8 cellular contexts compared by ENCODE assay signal in the genomic region with DNA sequence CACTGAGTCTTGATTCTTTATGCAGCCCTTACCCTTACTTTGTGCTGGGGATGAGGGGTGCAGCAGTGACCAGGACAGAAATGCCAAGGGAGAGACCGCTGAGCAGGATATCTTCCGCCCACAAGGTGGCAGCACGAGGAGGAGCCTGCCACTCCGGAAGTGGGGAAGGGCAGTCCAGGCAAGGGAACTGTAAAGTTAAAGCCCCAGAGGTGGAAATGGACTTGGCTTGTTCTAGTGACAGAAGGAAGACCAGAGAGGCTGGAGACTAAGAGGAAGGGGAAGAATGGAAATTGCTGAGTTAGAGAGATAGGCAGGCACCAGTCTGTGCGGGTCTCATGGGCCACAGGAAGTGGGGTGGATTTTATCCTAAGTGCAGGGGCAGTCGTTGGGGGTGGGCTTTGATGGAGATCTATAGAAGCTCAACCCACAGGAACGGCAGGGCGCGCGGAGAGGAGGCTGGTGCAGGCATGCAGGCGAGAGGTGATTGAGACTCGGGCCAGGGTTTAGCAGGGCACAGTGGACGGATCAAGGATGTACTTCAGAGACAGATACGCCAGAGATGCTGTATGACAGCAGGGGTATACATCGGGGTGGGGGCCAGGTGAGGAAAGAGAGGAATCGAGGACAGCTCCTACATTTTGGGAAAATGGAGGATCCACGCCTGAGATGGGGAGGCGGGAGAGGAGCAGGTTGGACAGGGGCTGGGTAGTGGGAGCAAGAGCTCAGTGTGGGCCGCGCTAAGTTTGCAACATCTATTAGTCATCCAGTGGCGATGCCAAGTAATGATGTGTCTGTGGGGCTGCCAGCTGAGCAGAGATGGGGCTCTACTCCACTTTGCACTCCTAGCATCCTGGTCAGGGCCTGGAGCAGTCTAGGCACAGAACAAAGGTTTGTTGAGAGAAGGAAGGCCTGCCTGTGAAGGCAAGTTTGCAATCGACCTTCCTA. TPM values are rescaled to one million over a fixed set of nuclear protein-coding genes. Genes with fewer than 3 reads are reported as not detected.
A peak's percentile ranks its signal among the peaks of the same experiment; 100 is the strongest.
DNase-seq lines count a peak whose midpoint lies in the region; ATAC-seq and TF ChIP-seq lines count a peak whose summit lies in the region.

No MANE protein-coding gene starts in this region.

- TF ChIP-seq CTCF in GM12864 (IDR thresholded peaks at IDR 0.05; ENCODE audit: low read depth, low read length, missing control alignments) (peak; percentile 84), MM.1S (IDR thresholded peaks at IDR 0.05; ENCODE audit: low read length) (peak; percentile 93), omental fat pad (IDR thresholded peaks at IDR 0.05) (peak in 2 of 3 donors; percentile 26 to 52)

- peaks cover 32% of the 10 kb centered on the region for H3F3A ChIP-seq in MM.1S (ENCODE audit: insufficient read depth, low read length)

- H4K20me1 ChIP-seq in MM.1S (ENCODE audit: insufficient read depth, low read length), result no peaks in the 10 kb centered on the region

- CTCF ChIA-PET in activated naive CD4-positive, alpha-beta T cell treated with anti-CD3 and anti-CD28 coated beads for 36 hours (lab: Charles Lee), result interaction anchor here (0.6 to 4.9 kb wide), 27 partner anchors 9 to 208 kb away, joined by 3 to 108 read pairs (median 9); partner anchors contain the start of genes CLCF1, POLD4 and SSH3

- H3K9me2 ChIP-seq in MM.1S (replicated peaks; ENCODE audit: insufficient read depth, low read length), result no peaks in the 10 kb centered on the region

- no peaks in the 10 kb centered on the region for H3K27me3 Mint-ChIP-seq in activated naive CD4-positive, alpha-beta T cell treated with anti-CD3 and anti-CD28 coated beads for 36 hours (ENCODE audit: low read depth)

- WGBS in aorta, 2 donors, result 33 to 38% methylated on average over 22 of the region's 22 CpGs

- H3K27ac ChIP-seq in MM.1S (ENCODE audit: low read length) (no peak overlapping the region), aorta (ENCODE audit: low read depth in 1 of 2, low read length in 2 of 2) (no peak overlapping the region)

- peaks cover 10% of the 10 kb centered on the region for H3K36me3 Mint-ChIP-seq in activated naive CD4-positive, alpha-beta T cell treated with anti-CD3 and anti-CD28 coated beads for 36 hours (ENCODE audit: low read depth)

- no peak overlapping the region for H3K9ac ChIP-seq in MM.1S (ENCODE audit: low read length)

- peak; percentile 67 for ATAC-seq in omental fat pad (ENCODE audit: low FRiP score)
- peak; percentile 87 for ATAC-seq in aorta (ENCODE audit: low FRiP score)
- no peak for ATAC-seq in GM21737 (IDR thresholded peaks at IDR 0.05; ENCODE audit: unreplicated experiment)

- H3K4me3 ChIP-seq in GM12864 (ENCODE audit: low read depth, low read length) (no peak overlapping the region), MM.1S (ENCODE audit: low read length) (peak overlapping the region; percentile 4; the same call in 1 of the 2 replicates), aorta (ENCODE audit: low read length in 2 of 2) (no peak overlapping the region)

- peak overlapping the region; percentile 73 for H2AFZ ChIP-seq in MM.1S (ENCODE audit: low read length)

- H3K79me2 ChIP-seq in MM.1S (ENCODE audit: low read length), result peaks cover 21% of the 10 kb centered on the region

- no peaks in the 10 kb centered on the region for H3K9me3 Mint-ChIP-seq in activated naive CD4-positive, alpha-beta T cell treated with anti-CD3 and anti-CD28 coated beads for 36 hours

- H3K36me3 ChIP-seq in MM.1S (replicated peaks; ENCODE audit: insufficient read depth, low read length), result no peaks in the 10 kb centered on the region
- H3K36me3 ChIP-seq in aorta (ENCODE audit: control insufficient read depth in 1 of 2, insufficient read depth in 2 of 2, low read length in 1 of 2), result no peaks in the 10 kb centered on the region

- peak overlapping the region; percentile 60 for H3K4me3 Mint-ChIP-seq in activated naive CD4-positive, alpha-beta T cell treated with anti-CD3 and anti-CD28 coated beads for 36 hours

- no peaks in the 10 kb centered on the region for H3K9me3 ChIP-seq in MM.1S (replicated peaks; ENCODE audit: insufficient read depth, low read length)
- no peaks in the 10 kb centered on the region for H3K9me3 ChIP-seq in aorta (ENCODE audit: control insufficient read depth, low read length)

- H3K27ac Mint-ChIP-seq in activated naive CD4-positive, alpha-beta T cell treated with anti-CD3 and anti-CD28 coated beads for 36 hours, result peak overlapping the region; percentile 68

- H3K4me2 ChIP-seq in MM.1S (ENCODE audit: low read depth, low read length), result peak overlapping the region; percentile 56

- H3K27me3 ChIP-seq in MM.1S (replicated peaks; ENCODE audit: insufficient read depth, low read length), result no peaks in the 10 kb centered on the region
- no peaks in the 10 kb centered on the region for H3K27me3 ChIP-seq in aorta (ENCODE audit: control insufficient read depth in 1 of 2, insufficient read depth in 2 of 2, low read length in 1 of 2)

- peaks cover 25% of the 10 kb centered on the region for H3K4me1 ChIP-seq in MM.1S (ENCODE audit: low read length)
- no peaks in the 10 kb centered on the region for H3K4me1 ChIP-seq in aorta (ENCODE audit: control insufficient read depth in 1 of 2, insufficient read depth in 2 of 2, low read length in 2 of 2)

- intact Hi-C loops in activated naive CD4-positive, alpha-beta T cell treated with anti-CD3 and anti-CD28 coated beads for 36 hours (cut with micrococcal nuclease), result loop anchor here (1.0 to 5.0 kb wide), 4 partner anchors 54 to 181 kb away; partner anchors contain the start of gene KDM2A
- intact Hi-C loops in aorta (cut with DNase I), result loop anchor here (2.0 to 5.0 kb wide), 2 partner anchors 54 to 119 kb away; no protein-coding TSS in a partner anchor

- H3K4me1 Mint-ChIP-seq in activated naive CD4-positive, alpha-beta T cell treated with anti-CD3 and anti-CD28 coated beads for 36 hours (ENCODE audit: low read depth), result peaks cover 51% of the 10 kb centered on the region

- DNase-seq in GM12864 (ENCODE audit: low read depth), result no peak
- peak; percentile 76 for DNase-seq in MM.1S
- DNase-seq in SHP77 treated with DMSO at 0.1 percent for 48 hours (lab: John Stamatoyannopoulos, UW), result peak; percentile 59
- DNase-seq in activated naive CD4-positive, alpha-beta T cell treated with anti-CD3 and anti-CD28 coated beads for 36 hours, result peak; percentile 88
- DNase-seq in foreskin melanocyte, result peak; percentile 73
- DNase-seq in omental fat pad (ENCODE audit: low spot score), result peak; percentile 49
- DNase-seq in aorta, result peak; percentile 91 to 94

RNA-seq across cellular contexts. Expression of gene GRK2, which starts 3.3 kb away (rescaled TPM):
- total RNA-seq in activated naive CD4-positive, alpha-beta T cell treated with anti-CD3 and anti-CD28 coated beads for 36 hours, result 100 to 1,000 TPM; 293 to 295 TPM
- total RNA-seq in omental fat pad (100 to 1,000 TPM in 1 of 4 donors, 10 to 100 TPM in 3; 42.6 to 106 (median 50.7) TPM), aorta (10 to 100 TPM; 53.8 to 77.6 TPM)
- polyA plus RNA-seq in aorta, result 10 to 100 TPM; 29.3 to 53.6 TPM

RNA-seq across cellular contexts. Expression of gene ANKRD13D, which starts 26.1 kb away (rescaled TPM):
- 10 to 100 TPM; 56.2 to 61.9 TPM for total RNA-seq in activated naive CD4-positive, alpha-beta T cell treated with anti-CD3 and anti-CD28 coated beads for 36 hours
- 10 to 100 TPM; 18.6 to 78.2 (median 28.6) TPM for total RNA-seq in omental fat pad
- total RNA-seq in aorta, result 10 to 100 TPM; 43.2 to 96.1 TPM
- 100 to 1,000 TPM in 1 of 2 donors, 10 to 100 TPM in 1; 16.8 to 100 TPM for polyA plus RNA-seq in aorta

RNA-seq across cellular contexts. Expression of gene SSH3, which starts 40.3 kb away (rescaled TPM):
- total RNA-seq in activated naive CD4-positive, alpha-beta T cell treated with anti-CD3 and anti-CD28 coated beads for 36 hours, result 1 to 10 TPM; 4.1 to 5.4 TPM
- total RNA-seq in omental fat pad, result 10 to 100 TPM; 22.6 to 44.6 (median 28.3) TPM
- total RNA-seq in aorta, result 10 to 100 TPM; 27.3 to 37.0 TPM
- polyA plus RNA-seq in aorta, result 10 to 100 TPM; 13.3 to 24.1 TPM

Comparison
In these comparisons a context has a peak if more than half of its experiments do, and no peak if none do; other contexts are left out.
1. CTCF ChIP-seq: peak in every context shown above with its lines; median percentile 93 in MM.1S; 84 in GM12864; 39 in omental fat pad.